ENCODE assay signal across 26 cellular contexts in genomic region chr5:61082516-61083280, GRCh38.
DNase-seq lines count a peak whose midpoint lies in the region; ATAC-seq and TF ChIP-seq lines count a peak whose summit lies in the region.
"Had no signal": no experiment of that assay in that cellular context is flagged by ENCODE, and none has a peak within 500 bp of the region (broad histone marks: within the 10 kb centered on the region; RNA-seq: fewer than 3 reads in every experiment).

No MANE protein-coding gene starts in this region.

- H3K27ac ChIP-seq in mammary epithelial cell (ENCODE audit: insufficient read depth, low read depth, low read length), result no peak overlapping the region
- H3K27ac ChIP-seq in CD8-positive, alpha-beta memory T cell (ENCODE audit: low read depth, low read length), result no peak overlapping the region
- no peak overlapping the region for H3K27ac ChIP-seq in OCI-LY7 (ENCODE audit: low read depth, low read length, poor library complexity, severe bottlenecking)
- H3K27ac ChIP-seq: 22Rv1, pancreas, right lobe of liver, SJSA1, upper lobe of left lung had no signal

- WGBS in mammary epithelial cell (ENCODE audit: low coverage, missing lambda C conversion rate), result 94% methylated on average over 3 of the region's 3 CpGs

- H4K20me1 ChIP-seq in mammary epithelial cell (ENCODE audit: insufficient read depth, low read length) (no peaks in the 10 kb centered on the region), OCI-LY7 (ENCODE audit: insufficient read depth, low read length) (no peaks in the 10 kb centered on the region)

- H2AFZ ChIP-seq in mammary epithelial cell (ENCODE audit: low read depth, low read length), result no peak overlapping the region
- no peak overlapping the region for H2AFZ ChIP-seq in OCI-LY7 (ENCODE audit: low read length)

- intact Hi-C loops in mammary epithelial cell (cut with micrococcal nuclease) (no loop called here), MCF 10A (cut with micrococcal nuclease) (no loop called here), OCI-LY7 (cut with micrococcal nuclease; ENCODE audit: unreplicated experiment) (no loop called here)

- no peaks in the 10 kb centered on the region for H3K4me1 Mint-ChIP-seq in MCF 10A (ENCODE audit: insufficient read depth, unreplicated experiment)
- peaks cover 0 to 1% (median 0%) of the 10 kb centered on the region in 3 donors for H3K4me1 Mint-ChIP-seq in CD8-positive, alpha-beta memory T cell
- H3K4me1 Mint-ChIP-seq: activated naive CD4-positive, alpha-beta T cell treated with anti-CD3 and anti-CD28 coated beads, Interleukin-2, amount 50 U/mL, for 24 hours; T-helper 17 cell had no signal

- H3K9me2 ChIP-seq in OCI-LY7 (ENCODE audit: insufficient read depth, low read length), result no peaks in the 10 kb centered on the region

- H3K4me2 ChIP-seq in mammary epithelial cell (ENCODE audit: insufficient read depth, low read depth, low read length) (no peak overlapping the region), OCI-LY7 (ENCODE audit: low read length) (no peak overlapping the region)

- H3K9ac ChIP-seq in mammary epithelial cell (ENCODE audit: insufficient read depth, low read length), result no peak overlapping the region

- no peak overlapping the region for H3K27ac Mint-ChIP-seq in MCF 10A (ENCODE audit: low read depth, unreplicated experiment)
- peak overlapping the region in 1 of 8 donors; percentile 32 for H3K27ac Mint-ChIP-seq in CD8-positive, alpha-beta memory T cell
- H3K27ac Mint-ChIP-seq: activated naive CD4-positive, alpha-beta T cell treated with anti-CD3 and anti-CD28 coated beads, Interleukin-2, amount 50 U/mL, for 24 hours; activated T-helper 1 cell treated with anti-CD3 and anti-CD28 coated beads, Interleukin-12 subunit alpha, Interleukin-12 subunit beta, Interleukin-2, Interleukin-4 antibody, amounts not matched to agents 30 ng/mL and 10 ng/mL and 1 ng/mL, durations not matched to agents 14 hours and 24 hours and 36 hours; mesothelial cell of epicardium; natural killer cell treated with Interleukin-12 subunit alpha and Interleukin-12 subunit beta and Interleukin-15 and Interleukin-18, amount 100 ng/mL, for 72 hours; T-helper 17 cell had no signal

- H3K27me3 ChIP-seq in mammary epithelial cell (ENCODE audit: insufficient read depth, low read length), result no peaks in the 10 kb centered on the region
- H3K27me3 ChIP-seq in CD8-positive, alpha-beta memory T cell (ENCODE audit: insufficient read depth, low read length, poor library complexity, severe bottlenecking), result no peaks in the 10 kb centered on the region
- H3K27me3 ChIP-seq: pancreas, right lobe of liver, SJSA1, upper lobe of left lung had no signal

- dilution Hi-C loops in mammary epithelial cell (cut with HindIII; ENCODE audit: low sequenced_read_pairs), result no loop called here

- H3K36me3 Mint-ChIP-seq in MCF 10A (ENCODE audit: insufficient read depth, unreplicated experiment), result peaks cover 6% of the 10 kb centered on the region
- H3K36me3 Mint-ChIP-seq in CD8-positive, alpha-beta memory T cell, result peaks cover 20 to 51% (median 22%) of the 10 kb centered on the region in 3 donors

- CTCF ChIA-PET in mammary epithelial cell (lab: Charles Lee; ENCODE audit: low non-redundant PET) (no interaction called here), MCF 10A (lab: Yijun Ruan, JAX) (no interaction called here), OCI-LY7 (lab: Charles Lee; ENCODE audit: unreplicated experiment) (no interaction called here)
- CTCF ChIA-PET in CD8-positive, alpha-beta memory T cell (lab: Charles Lee), result no interaction called here

- H3K79me2 ChIP-seq in mammary epithelial cell (ENCODE audit: insufficient read depth, low read length) (no peaks in the 10 kb centered on the region), OCI-LY7 (ENCODE audit: insufficient read depth, low read depth, low read length) (no peaks in the 10 kb centered on the region)

- ATAC-seq in SK-N-SH treated with all-trans-retinoic acid at 6 μM for 48 hours, result peak; percentile 47
- ATAC-seq: left lobe of liver; natural killer cell treated with Interleukin-12 subunit alpha and Interleukin-12 subunit beta and Interleukin-15 and Interleukin-18, amount 100 ng/mL, for 72 hours; pancreas; right lobe of liver; T-helper 17 cell had no signal

- H3K36me3 ChIP-seq in mammary epithelial cell (ENCODE audit: insufficient read depth, low read length) (peaks cover 2% of the 10 kb centered on the region), OCI-LY7 (ENCODE audit: insufficient read depth, low read length) (no peaks in the 10 kb centered on the region)
- H3K36me3 ChIP-seq in CD8-positive, alpha-beta memory T cell (ENCODE audit: insufficient read depth, low read length), result no peaks in the 10 kb centered on the region
- H3K36me3 ChIP-seq: pancreas, right lobe of liver, SJSA1, upper lobe of left lung had no signal

- no peaks in the 10 kb centered on the region for H3K27me3 Mint-ChIP-seq in MCF 10A (ENCODE audit: insufficient read depth, unreplicated experiment)
- H3K27me3 Mint-ChIP-seq in CD8-positive, alpha-beta memory T cell, result no peaks in the 10 kb centered on the region
- H3K27me3 Mint-ChIP-seq: activated naive CD4-positive, alpha-beta T cell treated with anti-CD3 and anti-CD28 coated beads, Interleukin-2, amount 50 U/mL, for 24 hours; natural killer cell treated with Interleukin-12 subunit alpha and Interleukin-12 subunit beta and Interleukin-15 and Interleukin-18, amount 100 ng/mL, for 72 hours; T-helper 17 cell had no signal

- no peak overlapping the region for H3K4me3 ChIP-seq in mammary epithelial cell (replicated peaks in 1 of 3; ENCODE audit: insufficient read depth in 1 of 3, low read depth in 2 of 3, low read length in 3 of 3)
- H3K4me3 ChIP-seq in fibroblast of mammary gland (ENCODE audit: control insufficient read depth, low read depth, low read length), result no peak overlapping the region
- no peak overlapping the region for H3K4me3 ChIP-seq in CD8-positive, alpha-beta memory T cell (ENCODE audit: low read length)
- no peak overlapping the region for H3K4me3 ChIP-seq in OCI-LY7 (ENCODE audit: low read depth, low read length, poor library complexity, severe bottlenecking)
- H3K4me3 ChIP-seq: pancreas, right lobe of liver, SJSA1, upper lobe of left lung had no signal

- H3K9me3 ChIP-seq in mammary epithelial cell (replicated peaks; ENCODE audit: insufficient read depth, low read length) (no peaks in the 10 kb centered on the region), OCI-LY7 (ENCODE audit: low read length) (no peaks in the 10 kb centered on the region)
- H3K9me3 ChIP-seq in CD8-positive, alpha-beta memory T cell (ENCODE audit: low read length), result no peaks in the 10 kb centered on the region
- H3K9me3 ChIP-seq: pancreas, right lobe of liver, SJSA1, upper lobe of left lung had no signal

- no TSS peak for BruUV-seq in mammary epithelial cell (replicated peaks; lab: Mats Ljungman, UMichigan)
- no TSS peak for BruUV-seq in MCF 10A (replicated peaks; lab: Mats Ljungman, UMichigan)
- no TSS peak for BruUV-seq in OCI-LY7 (replicated peaks; lab: Mats Ljungman, UMichigan)

- H3K4me3 Mint-ChIP-seq in MCF 10A (ENCODE audit: unreplicated experiment), result no peak overlapping the region
- H3K4me3 Mint-ChIP-seq in CD8-positive, alpha-beta memory T cell, result no peak overlapping the region
- H3K4me3 Mint-ChIP-seq: activated naive CD4-positive, alpha-beta T cell treated with anti-CD3 and anti-CD28 coated beads, Interleukin-2, amount 50 U/mL, for 24 hours; activated T-helper 1 cell treated with anti-CD3 and anti-CD28 coated beads, Interleukin-12 subunit alpha, Interleukin-12 subunit beta, Interleukin-2, Interleukin-4 antibody, amounts not matched to agents 30 ng/mL and 10 ng/mL and 1 ng/mL, durations not matched to agents 14 hours and 24 hours and 36 hours; mesothelial cell of epicardium; natural killer cell treated with Interleukin-12 subunit alpha and Interleukin-12 subunit beta and Interleukin-15 and Interleukin-18, amount 100 ng/mL, for 72 hours; T-helper 17 cell had no signal

- in situ Hi-C loops in mammary epithelial cell (cut with MboI; ENCODE audit: low sequenced_read_pairs in 2 of 2), result no loop called here

- POLR2A ChIA-PET in MCF 10A (lab: Yijun Ruan, JAX) (no interaction called here), OCI-LY7 (lab: Charles Lee) (no interaction called here)
- POLR2A ChIA-PET in CD8-positive, alpha-beta memory T cell (lab: Charles Lee), result no interaction called here

- no peaks in the 10 kb centered on the region for H3K9me3 Mint-ChIP-seq in MCF 10A (ENCODE audit: unreplicated experiment)
- peaks cover 0 to 6% (median 1%) of the 10 kb centered on the region in 5 donors for H3K9me3 Mint-ChIP-seq in CD8-positive, alpha-beta memory T cell
- H3K9me3 Mint-ChIP-seq: natural killer cell treated with Interleukin-12 subunit alpha and Interleukin-12 subunit beta and Interleukin-15 and Interleukin-18, amount 100 ng/mL, for 72 hours had no signal

- no peaks in the 10 kb centered on the region for H3K4me1 ChIP-seq in mammary epithelial cell (ENCODE audit: insufficient read depth, low read length)
- H3K4me1 ChIP-seq in CD8-positive, alpha-beta memory T cell (ENCODE audit: insufficient read depth, low read length), result no peaks in the 10 kb centered on the region
- H3K4me1 ChIP-seq in OCI-LY7 (ENCODE audit: insufficient read depth, low read length, poor library complexity, severe bottlenecking), result no peaks in the 10 kb centered on the region
- H3K4me1 ChIP-seq: pancreas, right lobe of liver, upper lobe of left lung had no signal

- TF ChIP-seq CTCF in mammary epithelial cell (conservative IDR thresholded peaks at IDR 0.05 in 1 of 2, IDR thresholded peaks at IDR 0.05 in 1 of 2; ENCODE audit: extremely low read depth in 1 of 2, insufficient read depth in 1 of 2, low read depth in 1 of 2, low read length in 2 of 2) (no peak), MCF 10A (IDR thresholded peaks at IDR 0.05; ENCODE audit: unreplicated experiment) (no peak), fibroblast of mammary gland (conservative IDR thresholded peaks at IDR 0.05; ENCODE audit: control insufficient read depth, insufficient read depth, low read depth, low read length) (no peak), OCI-LY7 (conservative IDR thresholded peaks at IDR 0.05; ENCODE audit: low read length) (no peak)

- peak; percentile 25 for DNase-seq in mammary epithelial cell
- DNase-seq in MCF 10A (ENCODE audit: unreplicated experiment), result no peak
- DNase-seq in fibroblast of mammary gland (ENCODE audit: low read depth), result peak; percentile 49
- peak; percentile 1 for DNase-seq in stromal cell of bone marrow (ENCODE audit: low read depth)
- DNase-seq in CD8-positive, alpha-beta memory T cell, result no peak
- no peak for DNase-seq in OCI-LY7 (ENCODE audit: low spot score)
- no peak for DNase-seq in stimulated activated CD4-positive, alpha-beta T cell treated with anti-CD3 and anti-CD28 coated beads, Interleukin-4, amount 100 ng/mL, for 4 hours
- DNase-seq: activated CD4-positive, alpha-beta T cell treated with anti-CD3 and anti-CD28 coated beads for 48 hours; AML-193; DMS53; effector CD8-positive, alpha-beta T cell; head of caudate nucleus; KBM-7; NCI-H1930; pancreas; right lobe of liver; T-helper 17 cell; upper lobe of left lung had no signal

TF ChIP-seq in SK-N-SH treated with all-trans-retinoic acid at 6 μM for 48 hours, 23 proteins besides CTCF, POLR2A, EP300 and RAD21 (continues in another document):
- TF ChIP-seq TOX (CRISPR knock-in tag; IDR thresholded peaks at IDR 0.05; ENCODE audit: borderline replicate concordance) (peak; percentile 15; the same call in 1 of the 2 replicates), ZNF8 (CRISPR knock-in tag; IDR thresholded peaks at IDR 0.05) (peak; percentile 74; the same call in 1 of the 2 replicates), ZC3H10 (CRISPR knock-in tag; IDR thresholded peaks at IDR 0.05) (0 out of 2 replicates have a peak, but pooled peaks have one; percentile 6)

Comparison
In these comparisons a context has a peak if more than half of its experiments do, and no peak if none do; other contexts are left out.
1. DNase-seq: peak in mammary epithelial cell (single experiment), fibroblast of mammary gland (single experiment) and stromal cell of bone marrow (single experiment); none in MCF 10A (single experiment), CD8-positive, alpha-beta memory T cell (0 of 5), OCI-LY7 (single experiment) and stimulated activated CD4-positive, alpha-beta T cell treated with anti-CD3 and anti-CD28 coated beads, Interleukin-4, amount 100 ng/mL, for 4 hours (0 of 2).